In genomic region chr3:69051796-69052566, GRCh38 we compare ENCODE assay signal across 8 cellular contexts. TPM values are rescaled to one million over a fixed set of nuclear protein-coding genes. Genes with fewer than 3 reads are reported as not detected.
DNase-seq lines count a peak whose midpoint lies in the region; ATAC-seq lines count a peak whose summit lies in the region.

TSS of gene TMF1 (minus strand) at chr3:69052333. CDS start at chr3:69052086, 247 bp downstream.

- H3K27ac ChIP-seq in ectodermal cell (ENCODE audit: insufficient read depth, low read depth, low read length, poor library complexity, severe bottlenecking) = peak within 1 kb of the TSS; percentile 90

- H3K27me3 ChIP-seq in ectodermal cell (ENCODE audit: control insufficient read depth, insufficient read depth, low read length, poor library complexity, severe bottlenecking) = no peaks in the 10 kb centered on the region

- H3K36me3 ChIP-seq in ectodermal cell (ENCODE audit: control insufficient read depth, insufficient read depth, low read length) = peaks cover 10% of the 10 kb centered on the region

- peak; percentile 99 for DNase-seq in AG08395 (ENCODE audit: low spot score)
- DNase-seq in activated CD4-positive, alpha-beta T cell treated with anti-CD3 and anti-CD28 coated beads, Interleukin-2, amount 10 ng/mL, durations not matched to agents 7 days and 5 days = peak; percentile 99
- peak; percentile 98 for DNase-seq in medulla oblongata (ENCODE audit: extremely low spot score)
- DNase-seq in stimulated activated CD8-positive, alpha-beta memory T cell treated with anti-CD3 and anti-CD28 coated beads, Interleukin-12 subunit alpha, Interleukin-12 subunit beta, amount 100 ng/mL, for 4 hours (ENCODE audit: low read depth) = peak; percentile 91
- no peak for DNase-seq in NCI-H2029 (lab: John Stamatoyannopoulos, UW)

- peak within 1 kb of the TSS; percentile 96 for H3K27ac Mint-ChIP-seq in activated CD4-positive, alpha-beta T cell treated with anti-CD3 and anti-CD28 coated beads, Interleukin-2, amount 10 ng/mL, durations not matched to agents 7 days and 5 days

- peak within 1 kb of the TSS; percentile 98 for H3K4me3 ChIP-seq in ectodermal cell (ENCODE audit: insufficient read depth, low read depth, low read length)

- H3K4me1 Mint-ChIP-seq in activated CD4-positive, alpha-beta T cell treated with anti-CD3 and anti-CD28 coated beads, Interleukin-2, amount 10 ng/mL, durations not matched to agents 7 days and 5 days = peaks cover 52% of the 10 kb centered on the region

- H3K4me3 Mint-ChIP-seq in activated CD4-positive, alpha-beta T cell treated with anti-CD3 and anti-CD28 coated beads, Interleukin-2, amount 10 ng/mL, durations not matched to agents 7 days and 5 days = peak within 1 kb of the TSS; percentile 93

- H3K4me1 ChIP-seq in ectodermal cell (ENCODE audit: control insufficient read depth, insufficient read depth, low read length) = peaks cover 5% of the 10 kb centered on the region

- peak; percentile 94 for ATAC-seq in GM19351 (IDR thresholded peaks at IDR 0.05; ENCODE audit: unreplicated experiment)
- ATAC-seq in HG03558 (IDR thresholded peaks at IDR 0.05; ENCODE audit: extremely low read depth, unreplicated experiment) = peak; percentile 92

- H3K36me3 Mint-ChIP-seq in activated CD4-positive, alpha-beta T cell treated with anti-CD3 and anti-CD28 coated beads, Interleukin-2, amount 10 ng/mL, durations not matched to agents 7 days and 5 days (ENCODE audit: low read depth) = peaks cover 57% of the 10 kb centered on the region

- WGBS in ectodermal cell, 2 experiments = 0% methylated on average over 50 of the region's 50 CpGs

- H3K9me3 ChIP-seq in ectodermal cell (ENCODE audit: control insufficient read depth, low read length) = no peaks in the 10 kb centered on the region

- no peaks in the 10 kb centered on the region for H3K27me3 Mint-ChIP-seq in activated CD4-positive, alpha-beta T cell treated with anti-CD3 and anti-CD28 coated beads, Interleukin-2, amount 10 ng/mL, durations not matched to agents 7 days and 5 days

- CTCF ChIA-PET in activated CD4-positive, alpha-beta T cell treated with anti-CD3 and anti-CD28 coated beads, Interleukin-2, amount 10 ng/mL, durations not matched to agents 7 days and 5 days (lab: Charles Lee) = interaction anchor here (0.7 to 3.6 kb wide), 9 partner anchors 9 to 128 kb away, joined by 3 to 28 read pairs (median 5); no protein-coding TSS in a partner anchor

- POLR2A ChIA-PET in activated CD4-positive, alpha-beta T cell treated with anti-CD3 and anti-CD28 coated beads, Interleukin-2, amount 10 ng/mL, durations not matched to agents 7 days and 5 days (lab: Charles Lee) = interaction anchor here (0.6 to 1.2 kb wide), 3 partner anchors 11 to 32 kb away, joined by 3 to 6 read pairs (median 3); partner anchors contain the start of gene ARL6IP5

- H3K9me3 Mint-ChIP-seq in activated CD4-positive, alpha-beta T cell treated with anti-CD3 and anti-CD28 coated beads, Interleukin-2, amount 10 ng/mL, durations not matched to agents 7 days and 5 days = no peaks in the 10 kb centered on the region

RNA-seq across cellular contexts. Expression of gene TMF1, which starts in this region (rescaled TPM):
- 10 to 100 TPM; 43.0 to 43.5 TPM for total RNA-seq in activated CD4-positive, alpha-beta T cell treated with anti-CD3 and anti-CD28 coated beads, Interleukin-2, amount 10 ng/mL, durations not matched to agents 7 days and 5 days
- 17.7 TPM for polyA plus RNA-seq in ectodermal cell (2013, experiment 1 of 4)
- 18.4 TPM for polyA plus RNA-seq in ectodermal cell (2013, experiment 2 of 4)
- polyA plus RNA-seq in ectodermal cell (2013, experiment 3 of 4) = 19.9 TPM
- 21.6 TPM for polyA plus RNA-seq in ectodermal cell (2013, experiment 4 of 4)
